In the genomic region with DNA sequence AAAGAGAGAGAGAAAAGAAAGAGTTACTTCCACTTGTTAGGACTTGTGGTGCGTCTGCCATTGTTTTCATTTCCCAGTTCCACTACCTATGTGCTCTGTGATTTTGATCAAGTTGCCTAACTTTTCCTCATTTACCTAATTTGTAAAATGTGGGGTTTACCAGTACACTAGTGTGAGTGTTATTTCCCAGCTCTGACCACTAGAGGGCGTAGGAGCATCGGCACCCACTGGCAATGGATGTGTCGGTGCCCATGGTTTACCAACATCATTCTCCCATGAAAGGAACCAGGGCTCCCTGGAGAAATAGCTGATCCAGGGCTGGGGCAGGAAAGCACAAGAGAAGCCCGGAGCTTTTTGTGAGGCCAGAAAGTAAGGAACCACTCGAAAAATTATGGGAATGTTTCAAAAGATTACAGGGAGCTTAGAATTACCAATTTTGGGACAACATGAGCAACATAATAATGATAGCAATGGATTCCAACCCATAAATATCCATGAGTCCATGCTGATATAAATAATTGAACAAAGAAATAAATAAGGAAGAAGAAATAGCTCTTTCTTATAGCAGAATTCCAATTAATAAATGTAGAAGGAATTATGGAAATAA, we compare ENCODE assay signal across 8 cellular contexts. TPM values are rescaled to one million over a fixed set of nuclear protein-coding genes. Genes with fewer than 3 reads are reported as not detected.
DNase-seq lines count a peak whose midpoint lies in the region; ATAC-seq and TF ChIP-seq lines count a peak whose summit lies in the region.

No MANE protein-coding gene starts in this region.

- TF ChIP-seq CTCF in GM20000 (IDR thresholded peaks at IDR 0.05; ENCODE audit: extremely low read depth, missing control alignments) (peak; percentile 92), mucosa of descending colon (IDR thresholded peaks at IDR 0.05) (peak; percentile 71)

- H3K4me1 ChIP-seq in mucosa of descending colon (ENCODE audit: low read depth) = no peaks in the 10 kb centered on the region

- no peaks in the 10 kb centered on the region for H3K36me3 Mint-ChIP-seq in activated CD8-positive, alpha-beta T cell treated with anti-CD3 and anti-CD28 coated beads, Interleukin-2, amount 10 ng/mL, durations not matched to agents 7 days and 5 days (ENCODE audit: low read depth)
- H3K36me3 Mint-ChIP-seq in effector memory CD8-positive, alpha-beta T cell (ENCODE audit: insufficient read depth) = peaks cover 5% of the 10 kb centered on the region

- ATAC-seq in activated CD8-positive, alpha-beta T cell treated with anti-CD3 and anti-CD28 coated beads, Interleukin-2, amount 10 ng/mL, durations not matched to agents 7 days and 5 days = peak; percentile 89
- peak; percentile 73 for ATAC-seq in effector memory CD8-positive, alpha-beta T cell (replicated peaks)
- peak; percentile 99 for ATAC-seq in mucosa of descending colon
- no peak for ATAC-seq in HG03342 (IDR thresholded peaks at IDR 0.05; ENCODE audit: unreplicated experiment)

- no peak overlapping the region for H3K4me3 Mint-ChIP-seq in activated CD8-positive, alpha-beta T cell treated with anti-CD3 and anti-CD28 coated beads, Interleukin-2, amount 10 ng/mL, durations not matched to agents 7 days and 5 days
- H3K4me3 Mint-ChIP-seq in effector memory CD8-positive, alpha-beta T cell = no peak overlapping the region

- POLR2A ChIA-PET in activated CD8-positive, alpha-beta T cell treated with anti-CD3 and anti-CD28 coated beads, Interleukin-2, amount 10 ng/mL, durations not matched to agents 7 days and 5 days (lab: Charles Lee) = no interaction called here

- intact Hi-C loops in mucosa of descending colon (cut with DNase I, micrococcal nuclease) = loop anchor here in 1 of 2 donors (5.0 kb wide), 1 partner anchor 50 kb away; no protein-coding TSS in a partner anchor

- H3K4me1 Mint-ChIP-seq in activated CD8-positive, alpha-beta T cell treated with anti-CD3 and anti-CD28 coated beads, Interleukin-2, amount 10 ng/mL, durations not matched to agents 7 days and 5 days (ENCODE audit: low read depth) = no peaks in the 10 kb centered on the region
- H3K4me1 Mint-ChIP-seq in effector memory CD8-positive, alpha-beta T cell (ENCODE audit: low read depth in 2 of 2) = peaks cover 3 to 4% of the 10 kb centered on the region in 2 donors

- H3K27ac Mint-ChIP-seq in activated CD8-positive, alpha-beta T cell treated with anti-CD3 and anti-CD28 coated beads, Interleukin-2, amount 10 ng/mL, durations not matched to agents 7 days and 5 days = no peak overlapping the region
- H3K27ac Mint-ChIP-seq in effector memory CD8-positive, alpha-beta T cell = no peak overlapping the region

- CTCF ChIA-PET in activated CD8-positive, alpha-beta T cell treated with anti-CD3 and anti-CD28 coated beads, Interleukin-2, amount 10 ng/mL, durations not matched to agents 7 days and 5 days (lab: Charles Lee) = interaction anchor here (0.6 to 1.9 kb wide), 35 partner anchors 8 to 569 kb away, joined by 3 to 30 read pairs (median 4); no protein-coding TSS in a partner anchor

- H3K36me3 ChIP-seq in mucosa of descending colon (ENCODE audit: low read depth) = no peaks in the 10 kb centered on the region

- H3K9me3 Mint-ChIP-seq in activated CD8-positive, alpha-beta T cell treated with anti-CD3 and anti-CD28 coated beads, Interleukin-2, amount 10 ng/mL, durations not matched to agents 7 days and 5 days (ENCODE audit: insufficient read depth) = no peaks in the 10 kb centered on the region
- no peaks in the 10 kb centered on the region for H3K9me3 Mint-ChIP-seq in effector memory CD8-positive, alpha-beta T cell

- H3K9me3 ChIP-seq in mucosa of descending colon = no peaks in the 10 kb centered on the region

- H3K4me3 ChIP-seq in mucosa of descending colon = no peak overlapping the region

- DNase-seq in AG08395 (ENCODE audit: low spot score) (peak; percentile 84), GM20000 (ENCODE audit: low spot score) (peak; percentile 87), NCI-H446 treated with DMSO at 0.1 percent for 48 hours (lab: John Stamatoyannopoulos, UW) (peak; percentile 2), mucosa of descending colon (peak in 2 of 3 donors; percentile 66 to 92)
- DNase-seq in activated CD8-positive, alpha-beta T cell treated with anti-CD3 and anti-CD28 coated beads, Interleukin-2, amount 10 ng/mL, durations not matched to agents 7 days and 5 days = peak; percentile 79
- DNase-seq in effector memory CD8-positive, alpha-beta T cell = peak; percentile 70 to 79 (median 74)
- peak; percentile 10 to 36 for DNase-seq in stimulated activated CD8-positive, alpha-beta memory T cell treated with anti-CD3 and anti-CD28 coated beads, Interleukin-7, amount 100 ng/mL, for 48 hours (ENCODE audit: extremely low read depth in 1 of 2, low read depth in 1 of 2)

- H3K27me3 Mint-ChIP-seq in activated CD8-positive, alpha-beta T cell treated with anti-CD3 and anti-CD28 coated beads, Interleukin-2, amount 10 ng/mL, durations not matched to agents 7 days and 5 days (ENCODE audit: low read depth) = peaks cover 13% of the 10 kb centered on the region
- H3K27me3 Mint-ChIP-seq in effector memory CD8-positive, alpha-beta T cell = peaks cover 41 to 51% of the 10 kb centered on the region in 2 donors

RNA-seq across cellular contexts. Expression of gene CEACAM4, which starts 15.1 kb away (rescaled TPM):
- not detected for total RNA-seq in activated CD8-positive, alpha-beta T cell treated with anti-CD3 and anti-CD28 coated beads, Interleukin-2, amount 10 ng/mL, durations not matched to agents 7 days and 5 days
- 1 to 10 TPM in 1 of 3 donors, under 1 TPM in 1, not detected in 1; 0.25 to 1.2 TPM for total RNA-seq in mucosa of descending colon

RNA-seq across cellular contexts. Expression of gene CEACAM7, which starts 46.1 kb away (rescaled TPM):
- total RNA-seq in activated CD8-positive, alpha-beta T cell treated with anti-CD3 and anti-CD28 coated beads, Interleukin-2, amount 10 ng/mL, durations not matched to agents 7 days and 5 days = not detected
- 1,000 to 10,000 TPM in 2 of 3 donors, 100 to 1,000 TPM in 1; 753 to 3,639 (median 2,117) TPM for total RNA-seq in mucosa of descending colon

Comparison
In these comparisons a context has a peak if more than half of its experiments do, and no peak if none do; other contexts are left out.
1. DNase-seq: peak in every context shown above with its lines; median percentile 87 in GM20000; 84 in AG08395; 79 in activated CD8-positive, alpha-beta T cell treated with anti-CD3 and anti-CD28 coated beads, Interleukin-2, amount 10 ng/mL, durations not matched to agents 7 days and 5 days; 79 in mucosa of descending colon; 74 in effector memory CD8-positive, alpha-beta T cell; 23 in stimulated activated CD8-positive, alpha-beta memory T cell treated with anti-CD3 and anti-CD28 coated beads, Interleukin-7, amount 100 ng/mL, for 48 hours; 2 in NCI-H446 treated with DMSO at 0.1 percent for 48 hours.
2. RNA of gene CEACAM7, which starts 46.1 kb away (total RNA-seq): 753 to 3,639 TPM in mucosa of descending colon; not detected in activated CD8-positive, alpha-beta T cell treated with anti-CD3 and anti-CD28 coated beads, Interleukin-2, amount 10 ng/mL, durations not matched to agents 7 days and 5 days; every median in the first group is over 100 times any median in the second.